ENCODE assay signal across 1 cellular context in the genomic region with DNA sequence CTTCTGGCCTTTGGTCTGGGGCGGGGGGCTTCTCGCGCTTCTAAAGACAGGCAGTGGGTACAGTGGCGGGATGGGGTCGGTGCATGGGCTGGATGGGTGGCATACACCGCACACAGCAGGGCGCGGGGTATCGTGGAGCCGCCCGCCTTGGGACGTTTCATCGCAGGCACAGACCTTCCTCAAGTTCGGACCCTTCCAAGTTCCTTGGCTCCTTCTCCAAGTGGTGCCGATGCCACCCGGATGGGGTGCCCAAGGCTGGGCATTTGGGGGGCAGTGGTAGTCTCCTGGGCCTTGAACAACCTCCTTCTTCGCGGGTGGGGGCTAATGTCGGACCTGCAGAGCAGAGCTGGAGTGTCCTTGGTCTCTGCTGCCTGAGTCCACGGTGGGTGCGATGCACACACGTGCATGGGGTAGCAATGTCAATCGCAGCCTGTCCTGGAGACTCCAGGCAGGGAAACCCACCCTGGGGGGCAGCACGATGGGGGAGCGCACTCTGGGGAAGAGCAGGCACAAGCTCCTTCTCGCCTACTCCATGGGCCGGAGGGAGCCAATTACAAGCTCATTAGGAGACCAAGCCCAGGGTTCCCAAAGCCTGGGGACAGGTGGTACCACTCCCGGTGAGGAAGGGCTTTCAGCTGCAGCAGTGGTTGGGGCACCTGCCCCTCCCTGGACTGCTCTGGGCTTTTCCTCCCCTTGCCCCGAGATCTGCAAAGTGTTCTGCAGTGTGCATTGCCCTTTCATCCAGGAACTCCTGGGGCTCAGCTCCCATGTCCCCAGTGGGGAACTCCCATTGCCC.
TF ChIP-seq lines count a peak whose summit lies in the region.

No MANE protein-coding gene starts in this region.

TF ChIP-seq in HepG2, 621 proteins besides CTCF, POLR2A, EP300 and RAD21 (continued from another document and continues in another):
- TF ChIP-seq, protein P1, sequence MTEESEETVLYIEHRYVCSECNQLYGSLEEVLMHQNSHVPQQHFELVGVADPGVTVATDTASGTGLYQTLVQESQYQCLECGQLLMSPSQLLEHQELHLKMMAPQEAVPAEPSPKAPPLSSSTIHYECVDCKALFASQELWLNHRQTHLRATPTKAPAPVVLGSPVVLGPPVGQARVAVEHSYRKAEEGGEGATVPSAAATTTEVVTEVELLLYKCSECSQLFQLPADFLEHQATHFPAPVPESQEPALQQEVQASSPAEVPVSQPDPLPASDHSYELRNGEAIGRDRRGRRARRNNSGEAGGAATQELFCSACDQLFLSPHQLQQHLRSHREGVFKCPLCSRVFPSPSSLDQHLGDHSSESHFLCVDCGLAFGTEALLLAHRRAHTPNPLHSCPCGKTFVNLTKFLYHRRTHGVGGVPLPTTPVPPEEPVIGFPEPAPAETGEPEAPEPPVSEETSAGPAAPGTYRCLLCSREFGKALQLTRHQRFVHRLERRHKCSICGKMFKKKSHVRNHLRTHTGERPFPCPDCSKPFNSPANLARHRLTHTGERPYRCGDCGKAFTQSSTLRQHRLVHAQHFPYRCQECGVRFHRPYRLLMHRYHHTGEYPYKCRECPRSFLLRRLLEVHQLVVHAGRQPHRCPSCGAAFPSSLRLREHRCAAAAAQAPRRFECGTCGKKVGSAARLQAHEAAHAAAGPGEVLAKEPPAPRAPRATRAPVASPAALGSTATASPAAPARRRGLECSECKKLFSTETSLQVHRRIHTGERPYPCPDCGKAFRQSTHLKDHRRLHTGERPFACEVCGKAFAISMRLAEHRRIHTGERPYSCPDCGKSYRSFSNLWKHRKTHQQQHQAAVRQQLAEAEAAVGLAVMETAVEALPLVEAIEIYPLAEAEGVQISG (CRISPR knock-in tag; IDR thresholded peaks at IDR 0.05) = no peak; the same call in none of the 2 replicates
- no peak for TF ChIP-seq ZNF878 (CRISPR knock-in tag; IDR thresholded peaks at IDR 0.05)
- TF ChIP-seq ZNF543 (CRISPR knock-in tag; IDR thresholded peaks at IDR 0.05) = 0 out of 2 replicates have a peak, but pooled peaks have one; percentile 13
- no peak for TF ChIP-seq RXRB (CRISPR knock-in tag; IDR thresholded peaks at IDR 0.05; ENCODE audit: borderline replicate concordance)
- TF ChIP-seq FUBP1 (CRISPR knock-in tag; IDR thresholded peaks at IDR 0.05; ENCODE audit: borderline replicate concordance) = 0 out of 2 replicates have a peak, but pooled peaks have one; percentile 39
- TF ChIP-seq ZNF567 (CRISPR knock-in tag; IDR thresholded peaks at IDR 0.05; ENCODE audit: borderline replicate concordance) = 0 out of 2 replicates have a peak, but pooled peaks have one; percentile 12
- TF ChIP-seq GZF1 (CRISPR knock-in tag; IDR thresholded peaks at IDR 0.05) = no peak
- TF ChIP-seq ZNF432 (CRISPR knock-in tag; IDR thresholded peaks at IDR 0.05; ENCODE audit: borderline replicate concordance) = no peak
- 0 out of 2 replicates have a peak, but pooled peaks have one; percentile 33 for TF ChIP-seq JUND (CRISPR knock-in tag; IDR thresholded peaks at IDR 0.05)
- no peak for TF ChIP-seq SCMH1 (CRISPR knock-in tag; IDR thresholded peaks at IDR 0.05; ENCODE audit: borderline replicate concordance)
- no peak for TF ChIP-seq FOXA3 (CRISPR knock-in tag; IDR thresholded peaks at IDR 0.05)
- no peak for TF ChIP-seq RBM22 (optimal IDR thresholded peaks at IDR 0.05; ENCODE audit: low read length)
- TF ChIP-seq, protein P2, sequence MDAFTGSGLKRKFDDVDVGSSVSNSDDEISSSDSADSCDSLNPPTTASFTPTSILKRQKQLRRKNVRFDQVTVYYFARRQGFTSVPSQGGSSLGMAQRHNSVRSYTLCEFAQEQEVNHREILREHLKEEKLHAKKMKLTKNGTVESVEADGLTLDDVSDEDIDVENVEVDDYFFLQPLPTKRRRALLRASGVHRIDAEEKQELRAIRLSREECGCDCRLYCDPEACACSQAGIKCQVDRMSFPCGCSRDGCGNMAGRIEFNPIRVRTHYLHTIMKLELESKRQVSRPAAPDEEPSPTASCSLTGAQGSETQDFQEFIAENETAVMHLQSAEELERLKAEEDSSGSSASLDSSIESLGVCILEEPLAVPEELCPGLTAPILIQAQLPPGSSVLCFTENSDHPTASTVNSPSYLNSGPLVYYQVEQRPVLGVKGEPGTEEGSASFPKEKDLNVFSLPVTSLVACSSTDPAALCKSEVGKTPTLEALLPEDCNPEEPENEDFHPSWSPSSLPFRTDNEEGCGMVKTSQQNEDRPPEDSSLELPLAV (CRISPR knock-in tag; conservative IDR thresholded peaks at IDR 0.05; ENCODE audit: low read depth) = no peak
- TF ChIP-seq ZNF564 (CRISPR knock-in tag; IDR thresholded peaks at IDR 0.05) = no peak
- no peak for TF ChIP-seq TSC22D2 (CRISPR knock-in tag; IDR thresholded peaks at IDR 0.05; ENCODE audit: borderline replicate concordance)
- no peak for TF ChIP-seq HMG20B (CRISPR knock-in tag; conservative IDR thresholded peaks at IDR 0.05)
- no peak for TF ChIP-seq SIN3B (IDR thresholded peaks at IDR 0.05; ENCODE audit: low read length)
- TF ChIP-seq, protein P3, sequence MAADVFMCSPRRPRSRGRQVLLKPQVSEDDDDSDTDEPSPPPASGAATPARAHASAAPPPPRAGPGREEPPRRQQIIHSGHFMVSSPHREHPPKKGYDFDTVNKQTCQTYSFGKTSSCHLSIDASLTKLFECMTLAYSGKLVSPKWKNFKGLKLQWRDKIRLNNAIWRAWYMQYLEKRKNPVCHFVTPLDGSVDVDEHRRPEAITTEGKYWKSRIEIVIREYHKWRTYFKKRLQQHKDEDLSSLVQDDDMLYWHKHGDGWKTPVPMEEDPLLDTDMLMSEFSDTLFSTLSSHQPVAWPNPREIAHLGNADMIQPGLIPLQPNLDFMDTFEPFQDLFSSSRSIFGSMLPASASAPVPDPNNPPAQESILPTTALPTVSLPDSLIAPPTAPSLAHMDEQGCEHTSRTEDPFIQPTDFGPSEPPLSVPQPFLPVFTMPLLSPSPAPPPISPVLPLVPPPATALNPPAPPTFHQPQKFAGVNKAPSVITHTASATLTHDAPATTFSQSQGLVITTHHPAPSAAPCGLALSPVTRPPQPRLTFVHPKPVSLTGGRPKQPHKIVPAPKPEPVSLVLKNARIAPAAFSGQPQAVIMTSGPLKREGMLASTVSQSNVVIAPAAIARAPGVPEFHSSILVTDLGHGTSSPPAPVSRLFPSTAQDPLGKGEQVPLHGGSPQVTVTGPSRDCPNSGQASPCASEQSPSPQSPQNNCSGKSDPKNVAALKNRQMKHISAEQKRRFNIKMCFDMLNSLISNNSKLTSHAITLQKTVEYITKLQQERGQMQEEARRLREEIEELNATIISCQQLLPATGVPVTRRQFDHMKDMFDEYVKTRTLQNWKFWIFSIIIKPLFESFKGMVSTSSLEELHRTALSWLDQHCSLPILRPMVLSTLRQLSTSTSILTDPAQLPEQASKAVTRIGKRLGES (CRISPR knock-in tag; IDR thresholded peaks at IDR 0.05; ENCODE audit: borderline replicate concordance) = no peak
- TF ChIP-seq TBX3 (IDR thresholded peaks at IDR 0.05; ENCODE audit: borderline replicate concordance) = no peak
- no peak for TF ChIP-seq RARA (CRISPR knock-in tag; IDR thresholded peaks at IDR 0.05)
- peak; percentile 11; the same call in 1 of the 2 replicates for TF ChIP-seq REPIN1 (CRISPR knock-in tag; IDR thresholded peaks at IDR 0.05; ENCODE audit: borderline replicate concordance, low read depth)
- TF ChIP-seq ZNF770 (CRISPR knock-in tag; IDR thresholded peaks at IDR 0.05) = no peak
- TF ChIP-seq ZNF225 (CRISPR knock-in tag; IDR thresholded peaks at IDR 0.05) = peak; percentile 81; the same call in 1 of the 2 replicates
- TF ChIP-seq, protein P4, sequence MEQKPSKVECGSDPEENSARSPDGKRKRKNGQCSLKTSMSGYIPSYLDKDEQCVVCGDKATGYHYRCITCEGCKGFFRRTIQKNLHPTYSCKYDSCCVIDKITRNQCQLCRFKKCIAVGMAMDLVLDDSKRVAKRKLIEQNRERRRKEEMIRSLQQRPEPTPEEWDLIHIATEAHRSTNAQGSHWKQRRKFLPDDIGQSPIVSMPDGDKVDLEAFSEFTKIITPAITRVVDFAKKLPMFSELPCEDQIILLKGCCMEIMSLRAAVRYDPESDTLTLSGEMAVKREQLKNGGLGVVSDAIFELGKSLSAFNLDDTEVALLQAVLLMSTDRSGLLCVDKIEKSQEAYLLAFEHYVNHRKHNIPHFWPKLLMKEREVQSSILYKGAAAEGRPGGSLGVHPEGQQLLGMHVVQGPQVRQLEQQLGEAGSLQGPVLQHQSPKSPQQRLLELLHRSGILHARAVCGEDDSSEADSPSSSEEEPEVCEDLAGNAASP (CRISPR knock-in tag; IDR thresholded peaks at IDR 0.05; ENCODE audit: borderline replicate concordance) = no peak
- TF ChIP-seq ZNF530 (CRISPR knock-in tag; IDR thresholded peaks at IDR 0.05; ENCODE audit: low read depth) = no peak
- TF ChIP-seq ZNF431 (CRISPR knock-in tag; IDR thresholded peaks at IDR 0.05; ENCODE audit: borderline replicate concordance, low read depth) = no peak
- TF ChIP-seq, protein P5, sequence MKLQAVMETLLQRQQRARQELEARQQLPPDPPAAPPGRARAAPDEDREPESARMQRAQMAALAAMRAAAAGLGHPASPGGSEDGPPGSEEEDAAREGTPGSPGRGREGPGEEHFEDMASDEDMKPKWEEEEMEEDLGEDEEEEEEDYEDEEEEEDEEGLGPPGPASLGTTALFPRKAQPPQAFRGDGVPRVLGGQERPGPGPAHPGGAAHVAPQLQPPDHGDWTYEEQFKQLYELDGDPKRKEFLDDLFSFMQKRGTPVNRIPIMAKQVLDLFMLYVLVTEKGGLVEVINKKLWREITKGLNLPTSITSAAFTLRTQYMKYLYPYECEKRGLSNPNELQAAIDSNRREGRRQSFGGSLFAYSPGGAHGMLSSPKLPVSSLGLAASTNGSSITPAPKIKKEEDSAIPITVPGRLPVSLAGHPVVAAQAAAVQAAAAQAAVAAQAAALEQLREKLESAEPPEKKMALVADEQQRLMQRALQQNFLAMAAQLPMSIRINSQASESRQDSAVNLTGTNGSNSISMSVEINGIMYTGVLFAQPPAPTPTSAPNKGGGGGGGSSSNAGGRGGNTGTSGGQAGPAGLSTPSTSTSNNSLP (IDR thresholded peaks at IDR 0.05; ENCODE audit: low read depth, low read length) = no peak
- TF ChIP-seq YEATS2 (CRISPR knock-in tag; IDR thresholded peaks at IDR 0.05; ENCODE audit: borderline replicate concordance) = no peak
- TF ChIP-seq ZC3H13 (CRISPR knock-in tag; IDR thresholded peaks at IDR 0.05) = no peak
